In genomic region chr12:50104614-50105366, GRCh38 we compare ENCODE assay signal across 25 cellular contexts. TPM values are rescaled to one million over a fixed set of nuclear protein-coding genes. Genes with fewer than 3 reads are reported as not detected.
A peak's percentile ranks its signal among the peaks of the same experiment; 100 is the strongest.
DNase-seq lines count a peak whose midpoint lies in the region; ATAC-seq, FAIRE-seq and TF ChIP-seq lines count a peak whose summit lies in the region.
"Had no signal": no experiment of that assay in that cellular context is flagged by ENCODE, and none has a peak within 500 bp of the region (broad histone marks: within the 10 kb centered on the region; RNA-seq: fewer than 3 reads in every experiment).

No MANE protein-coding gene starts in this region.

- peaks cover 70% of the 10 kb centered on the region for H3K4me1 ChIP-seq in parathyroid adenoma
- H3K4me1 ChIP-seq in PC-3 (ENCODE audit: insufficient read depth, low read length), result peaks cover 3% of the 10 kb centered on the region; the same call in 1 of the 2 replicates

- TF ChIP-seq CTCF in parathyroid adenoma (IDR thresholded peaks at IDR 0.05), result no peak
- TF ChIP-seq CTCF in type B pancreatic cell (conservative IDR thresholded peaks at IDR 0.05), result no peak
- no peak for TF ChIP-seq CTCF in PC-3 (conservative IDR thresholded peaks at IDR 0.05; ENCODE audit: low read depth, low read length)

- no peaks in the 10 kb centered on the region for H3K9me3 ChIP-seq in parathyroid adenoma (ENCODE audit: control insufficient read depth, low read length)
- H3K9me3 ChIP-seq in PC-3 (ENCODE audit: low read length), result no peaks in the 10 kb centered on the region
- H3K9me3 ChIP-seq: A549; BLaER1 treated with 17β-estradiol and CSF1 and Interleukin-3, amounts not matched to agents 10 nM and 100 nM; neutrophil had no signal

- H4K20me1 ChIP-seq in PC-3 (ENCODE audit: low read length), result no peaks in the 10 kb centered on the region

- TF ChIP-seq POLR2A in H54 (IDR thresholded peaks at IDR 0.05; ENCODE audit: low read depth, low read length), result no peak

- H3K4me3 ChIP-seq in parathyroid adenoma (ENCODE audit: low read depth, low read length), result peak overlapping the region; percentile 45
- H3K4me3 ChIP-seq in PC-3 (ENCODE audit: low read length), result no peak overlapping the region
- H3K4me3 ChIP-seq: A549; BLaER1 treated with 17β-estradiol and CSF1 and Interleukin-3, amounts not matched to agents 10 nM and 100 nM; smooth muscle cell had no signal

- CTCF ChIA-PET in PC-3 (lab: Charles Lee), result no interaction called here

- no TSS peak for BruUV-seq in PC-3 (replicated peaks; lab: Mats Ljungman, UMichigan)

- peak; percentile 30 for ATAC-seq in Right ventricle myocardium inferior
- ATAC-seq in PC-3, result no peak

- peak overlapping the region; percentile 81 for H3K4me2 ChIP-seq in parathyroid adenoma (ENCODE audit: low read length)
- no peak overlapping the region for H3K4me2 ChIP-seq in PC-3 (ENCODE audit: low read length)
- H3K4me2 ChIP-seq: A549 had no signal

- H3K27me3 ChIP-seq in layer of hippocampus (ENCODE audit: control insufficient read depth, insufficient read depth, low read length) (no peaks in the 10 kb centered on the region), parathyroid adenoma (ENCODE audit: control insufficient read depth, insufficient read depth, low read length) (no peaks in the 10 kb centered on the region), PC-3 (ENCODE audit: low read length) (no peaks in the 10 kb centered on the region)
- H3K27me3 ChIP-seq: BLaER1 treated with 17β-estradiol and CSF1 and Interleukin-3, amounts not matched to agents 10 nM and 100 nM had no signal

- intact Hi-C loops in Right ventricle myocardium inferior (cut with DNase I), result no loop called here
- intact Hi-C loops in cardiac septum (cut with DNase I), result no loop called here
- intact Hi-C loops in PC-3 (cut with micrococcal nuclease), result no loop called here

- H3K4me1 Mint-ChIP-seq in type B pancreatic cell (ENCODE audit: unreplicated experiment), result peaks cover 18% of the 10 kb centered on the region

- no peaks in the 10 kb centered on the region for H3K27me3 Mint-ChIP-seq in type B pancreatic cell
- H3K27me3 Mint-ChIP-seq: IgD-negative memory B cell, memory B cell had no signal

- no peak for FAIRE-seq in H54 (lab: Jason Lieb, UNC)
- FAIRE-seq: A549, GM12891 had no signal

- H3K9ac ChIP-seq in parathyroid adenoma, result no peak overlapping the region
- H3K9ac ChIP-seq in PC-3 (ENCODE audit: low read length), result no peak overlapping the region

- peak overlapping the region; percentile 31 for H3K4me3 Mint-ChIP-seq in type B pancreatic cell
- H3K4me3 Mint-ChIP-seq: activated T-helper 1 cell treated with anti-CD3 and anti-CD28 coated beads, Interleukin-12 subunit alpha, Interleukin-12 subunit beta, Interleukin-2, Interleukin-4 antibody, amounts not matched to agents 30 ng/mL and 10 ng/mL and 1 ng/mL, durations not matched to agents 14 hours and 24 hours and 36 hours; IgD-negative memory B cell; memory B cell; T-helper 1 cell treated with Interleukin-12 subunit alpha and Interleukin-12 subunit beta and Interleukin-4 antibody, amounts not matched to agents 30 μg/mL and 1 μg/mL, for 36 hours had no signal

- no peaks in the 10 kb centered on the region for H3K9me2 ChIP-seq in PC-3 (replicated peaks; ENCODE audit: low read length)

- H3K27ac ChIP-seq in layer of hippocampus (ENCODE audit: low read depth, low read length), result peak overlapping the region; percentile 88
- peak overlapping the region; percentile 85 for H3K27ac ChIP-seq in parathyroid adenoma
- no peak overlapping the region for H3K27ac ChIP-seq in PC-3 (ENCODE audit: low read length)
- H3K27ac ChIP-seq: A549; BLaER1 treated with 17β-estradiol and CSF1 and Interleukin-3, amounts not matched to agents 10 nM and 100 nM; neutrophil had no signal

- POLR2A ChIA-PET in PC-3 (lab: Charles Lee; ENCODE audit: unreplicated experiment), result no interaction called here

- H3K79me2 ChIP-seq in parathyroid adenoma, result peaks cover 11% of the 10 kb centered on the region
- H3K79me2 ChIP-seq in PC-3 (ENCODE audit: low read length), result no peaks in the 10 kb centered on the region

- H3K36me3 ChIP-seq in parathyroid adenoma (ENCODE audit: control insufficient read depth, insufficient read depth, low read length) (no peaks in the 10 kb centered on the region), PC-3 (ENCODE audit: low read depth, low read length) (peaks cover 7% of the 10 kb centered on the region)

- H3K36me3 Mint-ChIP-seq in type B pancreatic cell, result peaks cover 5% of the 10 kb centered on the region

- no peak for DNase-seq in Right ventricle myocardium inferior (ENCODE audit: missing footprints)
- DNase-seq in cardiac septum (ENCODE audit: low spot score), result no peak
- DNase-seq in type B pancreatic cell (ENCODE audit: extremely low spot score, unreplicated experiment), result no peak
- DNase-seq in NCI-H1105 treated with DMSO at 0.1 percent for 48 hours (lab: John Stamatoyannopoulos, UW), result no peak
- DNase-seq in PC-3, result no peak
- DNase-seq in H54 (ENCODE audit: insufficient read length, low spot score), result no peak
- DNase-seq: activated CD8-positive, alpha-beta memory T cell treated with anti-CD3 and anti-CD28 coated beads for 24 hours; central memory CD4-positive, alpha-beta T cell; DMS 273 treated with DMSO at 0.1 percent for 48 hours; GDM1; NCI-H1930; NCI-H446 treated with DMSO at 0.1 percent for 48 hours; trophoblast cell had no signal

- H2AFZ ChIP-seq in parathyroid adenoma (no peak overlapping the region), PC-3 (ENCODE audit: low read length) (no peak overlapping the region)

- no peak overlapping the region for H3K27ac Mint-ChIP-seq in type B pancreatic cell
- H3K27ac Mint-ChIP-seq: activated T-helper 1 cell treated with anti-CD3 and anti-CD28 coated beads, Interleukin-12 subunit alpha, Interleukin-12 subunit beta, Interleukin-2, Interleukin-4 antibody, amounts not matched to agents 30 ng/mL and 10 ng/mL and 1 ng/mL, durations not matched to agents 14 hours and 24 hours and 36 hours; T-helper 1 cell treated with Interleukin-12 subunit alpha and Interleukin-12 subunit beta and Interleukin-4 antibody, amounts not matched to agents 30 μg/mL and 1 μg/mL, for 36 hours had no signal

- H3K9me3 Mint-ChIP-seq in type B pancreatic cell, result no peaks in the 10 kb centered on the region
- H3K9me3 Mint-ChIP-seq: activated T-helper 1 cell treated with anti-CD3 and anti-CD28 coated beads, Interleukin-12 subunit alpha, Interleukin-12 subunit beta, Interleukin-2, Interleukin-4 antibody, amounts not matched to agents 30 ng/mL and 10 ng/mL and 1 ng/mL, durations not matched to agents 14 hours and 24 hours and 36 hours; IgD-negative memory B cell; memory B cell; T-helper 1 cell treated with Interleukin-12 subunit alpha and Interleukin-12 subunit beta and Interleukin-4 antibody, amounts not matched to agents 30 μg/mL and 1 μg/mL, for 36 hours had no signal

- H3F3A ChIP-seq in PC-3 (ENCODE audit: low read length, unreplicated experiment), result no peaks in the 10 kb centered on the region

RNA-seq across cellular contexts. Expression of gene GPD1, which starts 1.0 kb away (rescaled TPM):
- total RNA-seq in Right ventricle myocardium inferior (51.1 TPM), cardiac septum (5.1 TPM), type B pancreatic cell (ENCODE audit: low replicate concordance) (9.0 and 12.5 TPM in 2 replicates), PC-3 (2014; rRNA removed) (0.11 and 0.40 TPM in 2 replicates)
- total RNA-seq: fibroblast of villous mesenchyme, smooth muscle cell had no signal

RNA-seq across cellular contexts. Expression of gene COX14, which starts 7.2 kb away (rescaled TPM):
- total RNA-seq in Right ventricle myocardium inferior (234 TPM), cardiac septum (152 TPM), type B pancreatic cell (ENCODE audit: low replicate concordance) (42.6 and 55.2 TPM in 2 replicates), PC-3 (2014; rRNA removed) (75.7 and 84.7 TPM in 2 replicates)

RNA-seq across cellular contexts. Expression of gene SMARCD1, which starts 19.6 kb away (rescaled TPM):
- total RNA-seq in Right ventricle myocardium inferior (20.1 TPM), cardiac septum (20.5 TPM), type B pancreatic cell (ENCODE audit: low replicate concordance) (55.0 and 100 TPM in 2 replicates), PC-3 (2014; rRNA removed) (105 and 109 TPM in 2 replicates)

RNA-seq across cellular contexts. Expression of gene ASIC1, which starts 47.4 kb away (rescaled TPM):
- total RNA-seq in Right ventricle myocardium inferior (2.2 TPM), cardiac septum (0.30 TPM), type B pancreatic cell (ENCODE audit: low replicate concordance) (5.5 and 18.1 TPM in 2 replicates), PC-3 (2014; rRNA removed) (6.0 and 6.3 TPM in 2 replicates)
